ENCODE assay signal across 27 cellular contexts in the genomic region with DNA sequence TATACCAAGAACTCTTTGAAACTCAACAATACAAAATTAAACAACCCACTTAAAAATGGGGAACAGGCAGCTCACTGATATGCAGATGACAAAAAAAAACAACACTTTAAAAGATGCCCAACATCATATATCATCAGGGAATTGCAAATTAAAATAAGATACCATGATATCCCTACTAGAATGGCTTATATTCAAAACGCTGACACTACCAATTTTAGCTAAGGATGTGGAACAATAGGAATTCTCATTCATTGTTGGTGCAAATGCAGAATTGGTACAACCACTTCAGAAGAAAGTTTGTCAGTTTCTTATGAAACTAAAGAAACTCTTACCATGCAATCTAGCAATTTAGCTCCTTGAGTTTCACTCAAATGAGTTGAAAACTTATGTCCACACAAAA.
"Had no signal": no experiment of that assay in that cellular context is flagged by ENCODE, and none has a peak within 500 bp of the region (broad histone marks: within the 10 kb centered on the region; RNA-seq: fewer than 3 reads in every experiment).

No MANE protein-coding gene starts in this region.

- FAIRE-seq: urothelium cell line had no signal

- H3K36me3 ChIP-seq: stomach, suprapubic skin, thoracic aorta, thyroid gland, tibial artery, tibial nerve, transverse colon, upper lobe of left lung, upper lobe of right lung, uterus, vagina had no signal

- H3K27ac ChIP-seq: stomach, suprapubic skin, testis, thoracic aorta, thyroid gland, tibial artery, tibial nerve, transverse colon, upper lobe of left lung, upper lobe of right lung, uterus, vagina had no signal

- DNase-seq: stimulated activated CD4-positive, alpha-beta T cell treated with anti-CD3 and anti-CD28 coated beads, Interleukin-2, amount 100 ng/mL, for 48 hours; stimulated activated CD4-positive, alpha-beta T cell treated with anti-CD3 and anti-CD28 coated beads, Interleukin-4, amount 100 ng/mL, for 1 hour; stimulated activated CD4-positive, alpha-beta T cell treated with anti-CD3 and anti-CD28 coated beads, Interleukin-4, amount 100 ng/mL, for 24 hours; stimulated activated CD4-positive, alpha-beta T cell treated with anti-CD3 and anti-CD28 coated beads, Interleukin-4, amount 100 ng/mL, for 4 hours; stimulated activated CD8-positive, alpha-beta memory T cell treated with anti-CD3 and anti-CD28 coated beads, Interleukin-4, amount 100 ng/mL, for 48 hours; stimulated activated naive B cell treated with anti-CD40 and anti-IgM and Interleukin-4, amounts not matched to agents 10 μg/mL and 1 μg/mL and 100 μg/mL, for 72 hours; stimulated activated naive CD4-positive, alpha-beta T cell; stimulated activated naive CD4-positive, alpha-beta T cell treated with Interleukin-2 at 50 U/mL for 16 hours; stimulated activated naive CD8-positive, alpha-beta T cell treated with anti-CD3 and anti-CD28 coated beads, Interleukin-15, amount 100 ng/mL, for 72 hours; stimulated activated naive CD8-positive, alpha-beta T cell treated with anti-CD3 and anti-CD28 coated beads, Interleukin-15, Interleukin-2, amounts not matched to agents 100 U/mL and 50 U/mL, for 24 hours; stomach; substantia nigra; testis; thyroid gland; tibial artery; transverse colon; trophoblast cell; upper lobe of left lung; upper lobe of right lung; uterus had no signal

- ATAC-seq: stimulated activated effector memory CD8-positive, alpha-beta T cell treated with anti-CD3 and anti-CD28 coated beads, Interleukin-12 subunit alpha, Interleukin-12 subunit beta, amount 100 ng/mL, for 72 hours; stimulated activated memory B cell treated with anti-CD40 and anti-IgM and Interleukin-4, amounts not matched to agents 10 μg/mL and 1 μg/mL and 100 μg/mL, for 72 hours; stimulated activated naive B cell treated with anti-CD40 and anti-IgM and Interleukin-4, amounts not matched to agents 10 μg/mL and 1 μg/mL and 100 μg/mL, for 72 hours; stimulated activated naive CD8-positive, alpha-beta T cell treated with anti-CD3 and anti-CD28 coated beads, Interleukin-15, amount 100 ng/mL, for 72 hours; stimulated activated naive CD8-positive, alpha-beta T cell treated with anti-CD3 and anti-CD28 coated beads, Interleukin-15, Interleukin-2, amounts not matched to agents 100 U/mL and 50 U/mL, for 24 hours; upper lobe of right lung had no signal

- H3K4me3 ChIP-seq: stomach, suprapubic skin, testis, thoracic aorta, thyroid gland, tibial artery, tibial nerve, transverse colon, upper lobe of left lung, upper lobe of right lung, uterus, vagina had no signal

- H3K27me3 ChIP-seq: stomach, suprapubic skin, testis, thyroid gland, tibial artery, tibial nerve, transverse colon, upper lobe of left lung, upper lobe of right lung, uterus, vagina had no signal

- H3K4me1 ChIP-seq: stomach, suprapubic skin, testis, thyroid gland, tibial nerve, transverse colon, upper lobe of left lung, upper lobe of right lung, uterus, vagina had no signal

- H3K9me3 ChIP-seq: suprapubic skin, testis, thoracic aorta, thyroid gland, tibial artery, tibial nerve, transverse colon, upper lobe of left lung, upper lobe of right lung, uterus, vagina had no signal
